8 cellular contexts compared by ENCODE assay signal in genomic region chr19:10431254-10431942, GRCh38. TPM values are rescaled to one million over a fixed set of nuclear protein-coding genes. Genes with fewer than 3 reads are reported as not detected.
DNase-seq lines count a peak whose midpoint lies in the region; ATAC-seq lines count a peak whose summit lies in the region.

No MANE protein-coding gene starts in this region.

- H2AFZ ChIP-seq in ACC112 (ENCODE audit: low read length, unreplicated experiment): no peak overlapping the region

- no peaks in the 10 kb centered on the region for H3K9me3 Mint-ChIP-seq in activated T-helper 2 cell treated with anti-CD3 and anti-CD28 coated beads, Interferon-gamma antibody, Interleukin-2, Interleukin-4, amounts not matched to agents 10 μg/mL and 5 μg/mL and 100 μg/mL, durations not matched to agents 14 hours and 24 hours and 36 hours
- H3K9me3 Mint-ChIP-seq in stimulated activated memory B cell treated with anti-CD40 and anti-IgM and Interleukin-4, amounts not matched to agents 10 μg/mL and 1 μg/mL and 100 μg/mL, for 72 hours: no peaks in the 10 kb centered on the region

- peaks cover 5% of the 10 kb centered on the region for H3K4me1 ChIP-seq in ACC112 (ENCODE audit: control insufficient read depth, insufficient read depth, low read length, unreplicated experiment)

- peaks cover 67% of the 10 kb centered on the region for H3K4me1 Mint-ChIP-seq in activated T-helper 2 cell treated with anti-CD3 and anti-CD28 coated beads, Interferon-gamma antibody, Interleukin-2, Interleukin-4, amounts not matched to agents 10 μg/mL and 5 μg/mL and 100 μg/mL, durations not matched to agents 14 hours and 24 hours and 36 hours (ENCODE audit: low read depth)
- peaks cover 71% of the 10 kb centered on the region for H3K4me1 Mint-ChIP-seq in stimulated activated memory B cell treated with anti-CD40 and anti-IgM and Interleukin-4, amounts not matched to agents 10 μg/mL and 1 μg/mL and 100 μg/mL, for 72 hours

- no peaks in the 10 kb centered on the region for H3K36me3 ChIP-seq in ACC112 (ENCODE audit: insufficient read depth, low read length)
- H3K36me3 ChIP-seq in H7 (replicated peaks; ENCODE audit: control insufficient read depth, insufficient read depth, low read length): no peaks in the 10 kb centered on the region

- ATAC-seq in stimulated activated memory B cell treated with anti-CD40 and anti-IgM and Interleukin-4, amounts not matched to agents 10 μg/mL and 1 μg/mL and 100 μg/mL, for 72 hours: peak; percentile 46
- ATAC-seq in HG02870 (IDR thresholded peaks at IDR 0.05; ENCODE audit: unreplicated experiment): no peak
- ATAC-seq in GM18861 (IDR thresholded peaks at IDR 0.05; ENCODE audit: unreplicated experiment): no peak

- peak overlapping the region; percentile 88 for H3K4me3 Mint-ChIP-seq in activated T-helper 2 cell treated with anti-CD3 and anti-CD28 coated beads, Interferon-gamma antibody, Interleukin-2, Interleukin-4, amounts not matched to agents 10 μg/mL and 5 μg/mL and 100 μg/mL, durations not matched to agents 14 hours and 24 hours and 36 hours (ENCODE audit: low read depth)
- peak overlapping the region; percentile 88 for H3K4me3 Mint-ChIP-seq in stimulated activated memory B cell treated with anti-CD40 and anti-IgM and Interleukin-4, amounts not matched to agents 10 μg/mL and 1 μg/mL and 100 μg/mL, for 72 hours

- H3K27me3 ChIP-seq in ACC112 (ENCODE audit: insufficient read depth, low read length) (peaks cover 7% of the 10 kb centered on the region; the same call in 1 of the 2 replicates), H7 (ENCODE audit: control insufficient read depth, insufficient read depth, low read length) (peaks cover 53% of the 10 kb centered on the region)

- peaks cover 4% of the 10 kb centered on the region for H3K79me2 ChIP-seq in ACC112 (ENCODE audit: control insufficient read depth, insufficient read depth, low read length, unreplicated experiment)

- intact Hi-C loops in activated T-helper 2 cell treated with anti-CD3 and anti-CD28 coated beads, Interferon-gamma antibody, Interleukin-2, Interleukin-4, amounts not matched to agents 10 μg/mL and 5 μg/mL and 100 μg/mL, durations not matched to agents 14 hours and 24 hours and 36 hours (cut with micrococcal nuclease): no loop called here
- intact Hi-C loops in posterior vena cava (cut with DNase I): no loop called here

- H3K36me3 Mint-ChIP-seq in activated T-helper 2 cell treated with anti-CD3 and anti-CD28 coated beads, Interferon-gamma antibody, Interleukin-2, Interleukin-4, amounts not matched to agents 10 μg/mL and 5 μg/mL and 100 μg/mL, durations not matched to agents 14 hours and 24 hours and 36 hours (ENCODE audit: low read depth): peaks cover 51% of the 10 kb centered on the region
- no peaks in the 10 kb centered on the region for H3K36me3 Mint-ChIP-seq in stimulated activated memory B cell treated with anti-CD40 and anti-IgM and Interleukin-4, amounts not matched to agents 10 μg/mL and 1 μg/mL and 100 μg/mL, for 72 hours

- DNase-seq in H7 (peak; percentile 69), posterior vena cava (ENCODE audit: low spot score) (no peak)
- peak; percentile 58 for DNase-seq in activated T-helper 2 cell treated with anti-CD3 and anti-CD28 coated beads, Interferon-gamma antibody, Interleukin-2, Interleukin-4, amounts not matched to agents 10 μg/mL and 5 μg/mL and 100 μg/mL, durations not matched to agents 14 hours and 24 hours and 36 hours (ENCODE audit: low spot score)

- peaks cover 6% of the 10 kb centered on the region for H3K9me3 ChIP-seq in iPS-18c (ENCODE audit: control insufficient read depth, insufficient read depth, low read length)

- H3K4me3 ChIP-seq in ACC112 (ENCODE audit: low read depth, low read length) (peak overlapping the region; percentile 84), H7 (ENCODE audit: insufficient read depth, low read depth, low read length) (peak overlapping the region; percentile 45), iPS-18c (ENCODE audit: insufficient read depth, low read depth, low read length) (peak overlapping the region; percentile 40; the same call in 1 of the 2 replicates)

- H3K27me3 Mint-ChIP-seq in activated T-helper 2 cell treated with anti-CD3 and anti-CD28 coated beads, Interferon-gamma antibody, Interleukin-2, Interleukin-4, amounts not matched to agents 10 μg/mL and 5 μg/mL and 100 μg/mL, durations not matched to agents 14 hours and 24 hours and 36 hours (ENCODE audit: low read depth): peaks cover 1% of the 10 kb centered on the region
- peaks cover 15% of the 10 kb centered on the region for H3K27me3 Mint-ChIP-seq in stimulated activated memory B cell treated with anti-CD40 and anti-IgM and Interleukin-4, amounts not matched to agents 10 μg/mL and 1 μg/mL and 100 μg/mL, for 72 hours

- H3K27ac ChIP-seq in ACC112 (ENCODE audit: low read depth, low read length): no peak overlapping the region

- H3K27ac Mint-ChIP-seq in activated T-helper 2 cell treated with anti-CD3 and anti-CD28 coated beads, Interferon-gamma antibody, Interleukin-2, Interleukin-4, amounts not matched to agents 10 μg/mL and 5 μg/mL and 100 μg/mL, durations not matched to agents 14 hours and 24 hours and 36 hours: peak overlapping the region; percentile 94
- H3K27ac Mint-ChIP-seq in stimulated activated memory B cell treated with anti-CD40 and anti-IgM and Interleukin-4, amounts not matched to agents 10 μg/mL and 1 μg/mL and 100 μg/mL, for 72 hours: peak overlapping the region; percentile 95

RNA-seq across cellular contexts. Expression of gene PDE4A, which starts 11.1 kb away (rescaled TPM):
- total RNA-seq in H7 (2014; rRNA removed; shearing (Covaris generic)): 2.3 and 2.6 TPM in 2 replicates
- 105 TPM in 2 replicates for total RNA-seq in activated T-helper 2 cell treated with anti-CD3 and anti-CD28 coated beads, Interferon-gamma antibody, Interleukin-2, Interleukin-4, amounts not matched to agents 10 μg/mL and 5 μg/mL and 100 μg/mL, durations not matched to agents 14 hours and 24 hours and 36 hours
- total RNA-seq in posterior vena cava: 10 to 100 TPM; 10.9 to 12.8 TPM

RNA-seq across cellular contexts. Expression of gene CDC37, which starts 28.1 kb away (rescaled TPM):
- total RNA-seq in H7 (2014; rRNA removed; shearing (Covaris generic)): 226 and 254 TPM in 2 replicates
- 285 and 300 TPM in 2 replicates for total RNA-seq in activated T-helper 2 cell treated with anti-CD3 and anti-CD28 coated beads, Interferon-gamma antibody, Interleukin-2, Interleukin-4, amounts not matched to agents 10 μg/mL and 5 μg/mL and 100 μg/mL, durations not matched to agents 14 hours and 24 hours and 36 hours
- total RNA-seq in posterior vena cava: 100 to 1,000 TPM; 106 to 109 TPM

RNA-seq across cellular contexts. Expression of gene TYK2, which starts 51.0 kb away (rescaled TPM):
- total RNA-seq in H7 (2014; rRNA removed; shearing (Covaris generic)): 48.0 and 48.3 TPM in 2 replicates
- total RNA-seq in activated T-helper 2 cell treated with anti-CD3 and anti-CD28 coated beads, Interferon-gamma antibody, Interleukin-2, Interleukin-4, amounts not matched to agents 10 μg/mL and 5 μg/mL and 100 μg/mL, durations not matched to agents 14 hours and 24 hours and 36 hours: 250 TPM in 2 replicates
- total RNA-seq in posterior vena cava: 10 to 100 TPM; 67.1 to 69.3 TPM
